9 cellular contexts compared by ENCODE assay signal in the genomic region with DNA sequence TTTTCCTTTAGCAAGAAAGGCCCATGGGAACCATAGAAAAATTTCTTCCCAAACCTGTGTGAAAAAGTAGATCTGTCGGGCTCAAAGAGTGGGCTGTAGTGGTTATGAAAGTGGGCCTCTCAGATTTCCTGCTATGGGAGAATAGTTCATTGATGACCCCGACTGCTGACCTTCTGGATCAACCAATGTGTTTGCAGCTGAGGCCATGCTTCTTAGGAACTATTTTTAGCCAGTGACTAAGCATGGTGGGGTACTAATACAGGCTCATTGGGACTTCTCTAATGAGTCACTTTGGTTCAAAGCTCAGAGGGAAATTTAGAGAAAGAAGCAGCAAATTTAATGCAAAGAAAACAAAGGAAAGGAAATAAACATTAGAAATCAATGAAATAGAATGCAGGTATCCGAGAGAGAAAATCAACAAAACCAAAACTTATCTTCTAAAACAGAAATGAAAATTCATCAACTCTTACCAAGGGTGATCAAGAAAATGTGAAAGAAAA. TPM values are rescaled to one million over a fixed set of nuclear protein-coding genes. Genes with fewer than 3 reads are reported as not detected.
A peak's percentile ranks its signal among the peaks of the same experiment; 100 is the strongest.
DNase-seq lines count a peak whose midpoint lies in the region; ATAC-seq and TF ChIP-seq lines count a peak whose summit lies in the region.
"Had no signal": no experiment of that assay in that cellular context is flagged by ENCODE, and none has a peak within 500 bp of the region (broad histone marks: within the 10 kb centered on the region; RNA-seq: fewer than 3 reads in every experiment).

No MANE protein-coding gene starts in this region.

- H2BK120ac ChIP-seq in mesenchymal stem cell (ENCODE audit: low read depth, low read length): no peak overlapping the region

- H2BK15ac ChIP-seq in mesenchymal stem cell (ENCODE audit: low read depth, poor library complexity, severe bottlenecking): no peak overlapping the region

- peak overlapping the region; percentile 71 to 78 for H3K18ac ChIP-seq in mesenchymal stem cell (ENCODE audit: low read depth in 1 of 2, low read length in 2 of 2)

- H2BK12ac ChIP-seq in mesenchymal stem cell (ENCODE audit: low read length in 2 of 2): peak overlapping the region in 1 of 2 experiments; percentile 9

- H3K23ac ChIP-seq in mesenchymal stem cell (ENCODE audit: low read length in 2 of 2): no peak overlapping the region

- peaks cover 0 to 14% of the 10 kb centered on the region in 2 experiments for H3K27me3 ChIP-seq in mesenchymal stem cell (ENCODE audit: control insufficient read depth in 1 of 2, insufficient read depth in 1 of 2, low read length in 2 of 2)

- TF ChIP-seq CTCF in astrocyte of the cerebellum (IDR thresholded peaks at IDR 0.05; ENCODE audit: low read depth, low read length, missing control alignments): no peak

- no peak overlapping the region for H2BK5ac ChIP-seq in mesenchymal stem cell (ENCODE audit: low read depth, low read length, poor library complexity, severe bottlenecking)

- no peaks in the 10 kb centered on the region for H3K36me3 ChIP-seq in mesenchymal stem cell (ENCODE audit: control insufficient read depth in 1 of 2, insufficient read depth in 2 of 2, low read depth in 1 of 2, low read length in 2 of 2)

- in situ Hi-C loops in astrocyte of the cerebellum (cut with HindIII; ENCODE audit: low sequenced_read_pairs): no loop called here

- no peaks in the 10 kb centered on the region for H3K79me1 ChIP-seq in mesenchymal stem cell (replicated peaks; ENCODE audit: low read length, poor library complexity, severe bottlenecking)

- no peak overlapping the region for H3K14ac ChIP-seq in mesenchymal stem cell (ENCODE audit: low read length in 2 of 2)

- peak overlapping the region; percentile 14 for H4K8ac ChIP-seq in mesenchymal stem cell (ENCODE audit: low read length)

- H3K27ac ChIP-seq in mesenchymal stem cell (ENCODE audit: low read length, poor library complexity, severe bottlenecking): peak overlapping the region; percentile 8

- H3K4ac ChIP-seq in mesenchymal stem cell (ENCODE audit: low read depth in 1 of 2, low read length in 2 of 2): peak overlapping the region in 1 of 2 experiments; percentile 71

- peak; percentile 97 for DNase-seq in EH (ENCODE audit: low read depth)
- DNase-seq in HS-5 (ENCODE audit: low read depth): peak; percentile 76
- peak; percentile 60 for DNase-seq in astrocyte of the cerebellum (ENCODE audit: low read depth)
- DNase-seq in mesenchymal stem cell: peak; percentile 97
- DNase-seq in Ammon's horn (ENCODE audit: low spot score): no peak
- DNase-seq: T-cell had no signal

- H4K91ac ChIP-seq in mesenchymal stem cell (ENCODE audit: low read length): no peak overlapping the region

- H3K4me2 ChIP-seq in mesenchymal stem cell (ENCODE audit: low read length, poor library complexity, severe bottlenecking): no peak overlapping the region

- ATAC-seq in HG03280 (IDR thresholded peaks at IDR 0.05; ENCODE audit: unreplicated experiment) (no peak), GM19455 (IDR thresholded peaks at IDR 0.05; ENCODE audit: unreplicated experiment) (no peak), HG03139 (IDR thresholded peaks at IDR 0.05; ENCODE audit: unreplicated experiment) (no peak)
- ATAC-seq: T-cell had no signal

- H3K9me3 ChIP-seq in mesenchymal stem cell (ENCODE audit: control insufficient read depth, low read length): no peaks in the 10 kb centered on the region

- H2AFZ ChIP-seq in mesenchymal stem cell (ENCODE audit: low read depth, low read length): no peak overlapping the region

- H2AK5ac ChIP-seq in mesenchymal stem cell (ENCODE audit: low read length, severe bottlenecking): no peak overlapping the region

- H3K4me3 ChIP-seq in astrocyte of the cerebellum (ENCODE audit: low read depth, low read length): no peak overlapping the region
- peak overlapping the region in 1 of 2 experiments; percentile 55 for H3K4me3 ChIP-seq in mesenchymal stem cell (ENCODE audit: insufficient read depth in 1 of 2, low read depth in 1 of 2, low read length in 2 of 2)

- 11% methylated on average over 2 of the region's 3 CpGs for WGBS in mesenchymal stem cell

- H3K9ac ChIP-seq in mesenchymal stem cell (ENCODE audit: low read length): peak overlapping the region; percentile 79

- peaks cover 2% of the 10 kb centered on the region for H3K4me1 ChIP-seq in mesenchymal stem cell (ENCODE audit: control insufficient read depth, insufficient read depth, low read depth, low read length)

RNA-seq across cellular contexts. Expression of a gene that starts 12.6 kb away (rescaled TPM):
- polyA plus RNA-seq in mesenchymal stem cell (2013, experiment 1 of 2): 80.5 TPM
- 87.1 TPM for polyA plus RNA-seq in mesenchymal stem cell (2013, experiment 2 of 2)

RNA-seq across cellular contexts. Expression of a gene that starts 27.5 kb away (rescaled TPM):
- polyA plus RNA-seq in mesenchymal stem cell (2013, experiment 1 of 2): 0.47 TPM
- polyA plus RNA-seq in mesenchymal stem cell (2013, experiment 2 of 2): 0.52 TPM

RNA-seq across cellular contexts. Expression of a gene that starts 41.1 kb away (rescaled TPM):
- 42.3 TPM for polyA plus RNA-seq in mesenchymal stem cell (2013, experiment 1 of 2)
- 43.1 TPM for polyA plus RNA-seq in mesenchymal stem cell (2013, experiment 2 of 2)

RNA-seq across cellular contexts. Expression of a gene that starts 44.9 kb away (rescaled TPM):
- polyA plus RNA-seq in mesenchymal stem cell (2013, experiment 1 of 2): 2.0 TPM
- 2.0 TPM for polyA plus RNA-seq in mesenchymal stem cell (2013, experiment 2 of 2)

RNA-seq across cellular contexts. Expression of a gene that starts 55.0 kb away (rescaled TPM):
- polyA plus RNA-seq in mesenchymal stem cell (2013, experiment 1 of 2): 4.1 TPM
- polyA plus RNA-seq in mesenchymal stem cell (2013, experiment 2 of 2): 4.2 TPM
